36 cellular contexts compared by ENCODE assay signal in genomic region chr6:4977468-4977867, GRCh38.
"Had no signal": no experiment of that assay in that cellular context is flagged by ENCODE, and none has a peak within 500 bp of the region (broad histone marks: within the 10 kb centered on the region; RNA-seq: fewer than 3 reads in every experiment).

No MANE protein-coding gene starts in this region.

- H3K4me3 ChIP-seq: adrenal gland, body of pancreas, esophagus squamous epithelium, gastroesophageal sphincter had no signal

- H3K4me3 Mint-ChIP-seq: activated B cell treated with CpG ODN at 0.5 μM for 24 hours; activated CD8-positive, alpha-beta T cell treated with anti-CD3 and anti-CD28 coated beads for 36 hours; activated naive CD4-positive, alpha-beta T cell treated with anti-CD3 and anti-CD28 coated beads for 36 hours; activated naive CD4-positive, alpha-beta T cell treated with anti-CD3 and anti-CD28 coated beads, Interleukin-2, amount 50 U/mL, for 24 hours; activated naive CD8-positive, alpha-beta T cell treated with anti-CD3 and anti-CD28 coated beads for 36 hours; activated naive CD8-positive, alpha-beta T cell treated with anti-CD3 and anti-CD28 coated beads, Interleukin-2, amount 50 U/mL, for 24 hours; activated T-helper 1 cell treated with anti-CD3 and anti-CD28 coated beads, Interleukin-12 subunit alpha, Interleukin-12 subunit beta, Interleukin-2, Interleukin-4 antibody, amounts not matched to agents 30 ng/mL and 10 ng/mL and 1 ng/mL, durations not matched to agents 14 hours and 24 hours and 36 hours; effector memory CD8-positive, alpha-beta T cell; T-helper 17 cell; T-helper 2 cell treated with Interferon-gamma antibody and Interleukin-4, amounts not matched to agents 5 μg/mL and 100 μg/mL, for 36 hours had no signal

- DNase-seq: activated B cell treated with CpG ODN at 0.5 μM for 24 hours; activated CD4-positive, alpha-beta T cell treated with anti-CD3 and anti-CD28 coated beads for 48 hours; activated CD4-positive, alpha-beta T cell treated with anti-CD3 and anti-CD28 coated beads, Interleukin-2, amount 50 U/mL, for 1 hour; activated CD4-positive, alpha-beta T cell treated with anti-CD3 and anti-CD28 coated beads, Interleukin-2, amount 50 U/mL, for 48 hours; activated CD8-positive, alpha-beta memory T cell treated with anti-CD3 and anti-CD28 coated beads for 24 hours; activated CD8-positive, alpha-beta memory T cell treated with anti-CD3 and anti-CD28 coated beads, Interleukin-2, amount 50 U/mL, for 4 hours; activated CD8-positive, alpha-beta T cell treated with anti-CD3 and anti-CD28 coated beads for 36 hours; activated effector memory CD4-positive, alpha-beta T cell treated with anti-CD3 and anti-CD28 coated beads, Interleukin-2, amount 50 U/mL, for 16 hours; activated naive CD4-positive, alpha-beta T cell treated with anti-CD3 and anti-CD28 coated beads for 36 hours; activated naive CD8-positive, alpha-beta T cell treated with anti-CD3 and anti-CD28 coated beads for 36 hours; activated naive CD8-positive, alpha-beta T cell treated with anti-CD3 and anti-CD28 coated beads, Interleukin-2, amount 50 U/mL, for 24 hours; activated T-cell treated with anti-CD3 and anti-CD28 coated beads, Interleukin-2, amount 50 U/mL, for 1 hour; activated T-cell treated with anti-CD3 and anti-CD28 coated beads, Interleukin-2, amount 50 U/mL, for 48 hours; adrenal gland; amygdala; aorta; body of pancreas; caudate nucleus; cortex of kidney; dermis blood vessel endothelial cell; effector CD4-positive, alpha-beta T cell; effector memory CD8-positive, alpha-beta T cell; erythroblast; esophagus squamous epithelium; foreskin melanocyte; head of caudate nucleus; T-helper 1 cell; T-helper 17 cell; T1000; WERI-Rb-1 had no signal

- H3K27me3 ChIP-seq: adrenal gland, body of pancreas, esophagus squamous epithelium, gastroesophageal sphincter had no signal

- H3K4me1 Mint-ChIP-seq: activated B cell treated with CpG ODN at 0.5 μM for 24 hours; activated naive CD4-positive, alpha-beta T cell treated with anti-CD3 and anti-CD28 coated beads, Interleukin-2, amount 50 U/mL, for 24 hours; activated naive CD8-positive, alpha-beta T cell treated with anti-CD3 and anti-CD28 coated beads for 36 hours; activated naive CD8-positive, alpha-beta T cell treated with anti-CD3 and anti-CD28 coated beads, Interleukin-2, amount 50 U/mL, for 24 hours; T-helper 17 cell had no signal

- H3K4me1 ChIP-seq: adrenal gland, body of pancreas had no signal

- ATAC-seq: activated CD4-positive, CD25-positive, alpha-beta regulatory T cell treated with anti-CD3 and anti-CD28 coated beads, Interleukin-2, amount 50 U/mL, for 24 hours; activated CD8-positive, alpha-beta T cell treated with anti-CD3 and anti-CD28 coated beads for 36 hours; activated naive CD8-positive, alpha-beta T cell treated with anti-CD3 and anti-CD28 coated beads, Interleukin-2, amount 50 U/mL, for 24 hours; body of pancreas; effector memory CD8-positive, alpha-beta T cell; gastroesophageal sphincter; T-helper 17 cell had no signal

- H3K27me3 Mint-ChIP-seq: activated naive CD8-positive, alpha-beta T cell treated with anti-CD3 and anti-CD28 coated beads for 36 hours had no signal

- H3K36me3 ChIP-seq: adrenal gland, esophagus squamous epithelium, gastroesophageal sphincter, WERI-Rb-1 had no signal

- H3K27ac ChIP-seq: adrenal gland, body of pancreas, esophagus squamous epithelium, gastroesophageal sphincter, WERI-Rb-1 had no signal

- H3K27ac Mint-ChIP-seq: activated B cell treated with CpG ODN at 0.5 μM for 24 hours; activated CD8-positive, alpha-beta T cell treated with anti-CD3 and anti-CD28 coated beads for 36 hours; activated naive CD4-positive, alpha-beta T cell treated with anti-CD3 and anti-CD28 coated beads for 36 hours; activated naive CD4-positive, alpha-beta T cell treated with anti-CD3 and anti-CD28 coated beads, Interleukin-2, amount 50 U/mL, for 24 hours; activated naive CD8-positive, alpha-beta T cell treated with anti-CD3 and anti-CD28 coated beads for 36 hours; activated naive CD8-positive, alpha-beta T cell treated with anti-CD3 and anti-CD28 coated beads, Interleukin-2, amount 50 U/mL, for 24 hours; activated T-helper 1 cell treated with anti-CD3 and anti-CD28 coated beads, Interleukin-12 subunit alpha, Interleukin-12 subunit beta, Interleukin-2, Interleukin-4 antibody, amounts not matched to agents 30 ng/mL and 10 ng/mL and 1 ng/mL, durations not matched to agents 14 hours and 24 hours and 36 hours; activated T-helper 2 cell treated with anti-CD3 and anti-CD28 coated beads, Interferon-gamma antibody, Interleukin-2, Interleukin-4, amounts not matched to agents 10 μg/mL and 5 μg/mL and 100 μg/mL, durations not matched to agents 14 hours and 24 hours and 36 hours; effector memory CD8-positive, alpha-beta T cell; T-helper 17 cell; T-helper 2 cell treated with Interferon-gamma antibody and Interleukin-4, amounts not matched to agents 5 μg/mL and 100 μg/mL, for 36 hours had no signal
